Comparison of ENCODE assay signal across 22 cellular contexts in the genomic region with DNA sequence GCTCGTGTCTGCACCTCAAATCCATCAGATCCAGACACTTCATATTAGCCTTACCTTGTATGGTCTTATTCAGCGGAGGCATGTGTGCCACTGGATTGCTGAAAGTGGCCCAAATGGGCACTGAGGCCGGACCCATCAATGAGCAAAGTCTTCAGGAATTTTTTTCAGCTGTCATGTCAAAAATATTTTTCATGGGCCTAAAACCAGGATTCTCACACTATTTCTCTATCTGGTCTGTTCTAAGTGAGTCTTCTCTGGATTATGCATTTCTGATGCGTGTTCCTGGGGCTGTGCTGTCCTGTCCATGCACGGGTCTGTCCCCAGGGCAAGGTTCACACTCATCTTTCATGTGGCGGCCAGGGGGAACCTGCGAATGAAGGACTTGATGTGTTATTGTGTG.
"Had no signal": no experiment of that assay in that cellular context is flagged by ENCODE, and none has a peak within 500 bp of the region (broad histone marks: within the 10 kb centered on the region; RNA-seq: fewer than 3 reads in every experiment).

No MANE protein-coding gene starts in this region.

- H3K4me1 Mint-ChIP-seq: activated B cell treated with CpG ODN at 0.5 μM for 24 hours; activated naive CD4-positive, alpha-beta T cell treated with anti-CD3 and anti-CD28 coated beads, Interleukin-2, amount 10 ng/mL, durations not matched to agents 7 days and 5 days; immature natural killer cell; naive thymus-derived CD8-positive, alpha-beta T cell; stimulated activated naive CD8-positive, alpha-beta T cell treated with anti-CD3 and anti-CD28 coated beads, Interleukin-15, amount 100 ng/mL, for 72 hours had no signal

- H3K27ac ChIP-seq: foreskin keratinocyte, lower lobe of right lung, spleen, transverse colon, uterus had no signal

- H3K9me3 ChIP-seq: lower lobe of right lung, transverse colon, uterus had no signal

- H3K27ac Mint-ChIP-seq: activated B cell treated with CpG ODN at 0.5 μM for 24 hours; activated naive CD4-positive, alpha-beta T cell treated with anti-CD3 and anti-CD28 coated beads, Interleukin-2, amount 10 ng/mL, durations not matched to agents 7 days and 5 days; immature natural killer cell; naive thymus-derived CD8-positive, alpha-beta T cell; progenitor cell of endocrine pancreas had no signal

- H3K4me1 ChIP-seq: lower lobe of right lung, spleen, transverse colon, uterus had no signal

- H3K4me3 Mint-ChIP-seq: activated B cell treated with CpG ODN at 0.5 μM for 24 hours; activated naive CD4-positive, alpha-beta T cell treated with anti-CD3 and anti-CD28 coated beads, Interleukin-2, amount 10 ng/mL, durations not matched to agents 7 days and 5 days; brain; immature natural killer cell; naive thymus-derived CD8-positive, alpha-beta T cell; stimulated activated naive CD8-positive, alpha-beta T cell treated with anti-CD3 and anti-CD28 coated beads, Interleukin-15, amount 100 ng/mL, for 72 hours had no signal

- H3K27me3 ChIP-seq: foreskin keratinocyte, uterus had no signal

- H3K36me3 Mint-ChIP-seq: activated naive CD4-positive, alpha-beta T cell treated with anti-CD3 and anti-CD28 coated beads, Interleukin-2, amount 10 ng/mL, durations not matched to agents 7 days and 5 days; brain; immature natural killer cell; naive thymus-derived CD8-positive, alpha-beta T cell had no signal

- ATAC-seq: foreskin keratinocyte; left lobe of liver; lower lobe of right lung; naive thymus-derived CD8-positive, alpha-beta T cell; stimulated activated naive CD8-positive, alpha-beta T cell treated with anti-CD3 and anti-CD28 coated beads, Interleukin-15, amount 100 ng/mL, for 72 hours had no signal

- DNase-seq: activated B cell treated with CpG ODN at 0.5 μM for 24 hours; activated CD4-positive, alpha-beta T cell treated with anti-CD3 and anti-CD28 coated beads for 4 hours; activated CD4-positive, alpha-beta T cell treated with anti-CD3 and anti-CD28 coated beads, Interleukin-2, amount 50 U/mL, for 48 hours; activated effector memory CD4-positive, alpha-beta T cell treated with Interleukin-2 at 50 U/mL for 16 hours; activated naive CD4-positive, alpha-beta T cell treated with anti-CD3 and anti-CD28 coated beads, Interleukin-2, amount 10 ng/mL, durations not matched to agents 7 days and 5 days; activated T-cell treated with anti-CD3 and anti-CD28 coated beads, Interleukin-2, amount 50 U/mL, for 48 hours; amygdala; dermis blood vessel endothelial cell; effector CD8-positive, alpha-beta T cell; erythroblast; immature natural killer cell; lower lobe of right lung; naive thymus-derived CD8-positive, alpha-beta T cell; spleen; stimulated activated naive CD8-positive, alpha-beta T cell treated with anti-CD3 and anti-CD28 coated beads, Interleukin-15, amount 100 ng/mL, for 72 hours; T-helper 9 cell; transverse colon; uterus had no signal

- H3K36me3 ChIP-seq: lower lobe of right lung, spleen, transverse colon, uterus had no signal

- H3K4me3 ChIP-seq: lower lobe of right lung, spleen, transverse colon, uterus had no signal

- H3K9me3 Mint-ChIP-seq: stimulated activated naive CD8-positive, alpha-beta T cell treated with anti-CD3 and anti-CD28 coated beads, Interleukin-15, amount 100 ng/mL, for 72 hours had no signal
